ENCODE assay signal across 19 cellular contexts in genomic region chr18:44066541-44066940, GRCh38.
"Had no signal": no experiment of that assay in that cellular context is flagged by ENCODE, and none has a peak within 500 bp of the region (broad histone marks: within the 10 kb centered on the region; RNA-seq: fewer than 3 reads in every experiment).

No MANE protein-coding gene starts in this region.

- H3K4me3 ChIP-seq: MG63 had no signal

- FAIRE-seq: RCC 7860 had no signal

- H3K36me3 ChIP-seq: MG63 had no signal

- ATAC-seq: T-cell had no signal

- DNase-seq: KBM-7, MG63, NCI-H1105, NCI-H1436 treated with DMSO at 0.1 percent for 48 hours, NCI-H1694, NCI-H187 treated with DMSO at 0.1 percent for 48 hours, NCI-H2171, NCI-H226, NCI-H446, NCI-H510A, NCI-H524 treated with DMSO at 0.1 percent for 48 hours, NCI-H82, Right ventricle myocardium superior, RPMI8226, SIG-M5, SK-N-SH, SW 1271, T-cell had no signal
